Comparison of ENCODE assay signal across 27 cellular contexts in genomic region chr9:27514551-27514950, GRCh38. TPM values are rescaled to one million over a fixed set of nuclear protein-coding genes. Genes with fewer than 3 reads are reported as not detected.
DNase-seq lines count a peak whose midpoint lies in the region; ATAC-seq and TF ChIP-seq lines count a peak whose summit lies in the region.
"Had no signal": no experiment of that assay in that cellular context is flagged by ENCODE, and none has a peak within 500 bp of the region (broad histone marks: within the 10 kb centered on the region; RNA-seq: fewer than 3 reads in every experiment).

No MANE protein-coding gene starts in this region.

- BruUV-seq in A673 (replicated peaks; lab: Mats Ljungman, UMichigan), result no TSS peak

- H3K27ac Mint-ChIP-seq in activated CD8-positive, alpha-beta memory T cell treated with anti-CD3 and anti-CD28 coated beads, Interleukin-2, amount 10 ng/mL, durations not matched to agents 7 days and 5 days, result no peak overlapping the region
- H3K27ac Mint-ChIP-seq: CD14-positive monocyte had no signal

- TF ChIP-seq POLR2A in testis (IDR thresholded peaks at IDR 0.05), result no peak

- no peak for ATAC-seq in GM21381 (IDR thresholded peaks at IDR 0.05; ENCODE audit: unreplicated experiment)
- no peak for ATAC-seq in activated CD8-positive, alpha-beta memory T cell treated with anti-CD3 and anti-CD28 coated beads, Interleukin-2, amount 10 ng/mL, durations not matched to agents 7 days and 5 days

- no peak overlapping the region for H3K4me3 Mint-ChIP-seq in activated CD8-positive, alpha-beta memory T cell treated with anti-CD3 and anti-CD28 coated beads, Interleukin-2, amount 10 ng/mL, durations not matched to agents 7 days and 5 days
- H3K4me3 Mint-ChIP-seq: CD14-positive monocyte had no signal

- no peaks in the 10 kb centered on the region for H3K4me1 Mint-ChIP-seq in activated CD8-positive, alpha-beta memory T cell treated with anti-CD3 and anti-CD28 coated beads, Interleukin-2, amount 10 ng/mL, durations not matched to agents 7 days and 5 days

- H3K27me3 ChIP-seq in testis (no peaks in the 10 kb centered on the region), A673 (replicated peaks; ENCODE audit: insufficient read depth, low read depth, low read length, poor library complexity) (no peaks in the 10 kb centered on the region)
- H3K27me3 ChIP-seq: BE2C had no signal

- H3K36me3 ChIP-seq in testis (ENCODE audit: low read depth, missing control alignments) (no peaks in the 10 kb centered on the region), A673 (ENCODE audit: insufficient read depth, low read length, poor library complexity, severe bottlenecking) (no peaks in the 10 kb centered on the region)
- H3K36me3 ChIP-seq: BE2C had no signal

- whole genome bisulfite sequencing in testis, 2 donors, result 80 to 90% methylated on average over 2 of the region's 2 CpGs

- POLR2A ChIA-PET in A673 (lab: Charles Lee; ENCODE audit: low non-redundant PET), result no interaction called here

- H3K4me3 ChIP-seq in testis (no peak overlapping the region), A673 (ENCODE audit: low read depth, low read length, poor library complexity, severe bottlenecking) (no peak overlapping the region)
- H3K4me3 ChIP-seq: GM23248 had no signal

- H3K4me1 ChIP-seq in testis (peaks cover 5% of the 10 kb centered on the region), A673 (ENCODE audit: insufficient read depth, low read length, poor library complexity, severe bottlenecking) (no peaks in the 10 kb centered on the region)
- H3K4me1 ChIP-seq: BE2C had no signal

- H3K27me3 Mint-ChIP-seq in activated CD8-positive, alpha-beta memory T cell treated with anti-CD3 and anti-CD28 coated beads, Interleukin-2, amount 10 ng/mL, durations not matched to agents 7 days and 5 days, result peaks cover 4% of the 10 kb centered on the region

- H3K27ac ChIP-seq in testis, result no peak overlapping the region
- H3K27ac ChIP-seq in A673 (ENCODE audit: low read depth, low read length, poor library complexity, severe bottlenecking), result no peak overlapping the region
- H3K27ac ChIP-seq: GM23248 had no signal

- H3K9me3 Mint-ChIP-seq in activated CD8-positive, alpha-beta memory T cell treated with anti-CD3 and anti-CD28 coated beads, Interleukin-2, amount 10 ng/mL, durations not matched to agents 7 days and 5 days (ENCODE audit: low read depth), result no peaks in the 10 kb centered on the region
- H3K9me3 Mint-ChIP-seq: CD14-positive monocyte had no signal

- intact Hi-C loops in testis (cut with DNase I; ENCODE audit: low total_unique reads) (no loop called here), A673 (cut with micrococcal nuclease; ENCODE audit: unreplicated experiment) (no loop called here)

- DNase-seq in UCSD-AML1 (lab: John Stamatoyannopoulos, UW; ENCODE audit: unreplicated experiment) (peak; percentile 5), cerebellar cortex (ENCODE audit: low spot score) (peak; percentile 15), mucosa of gallbladder (ENCODE audit: low spot score) (peak; percentile 24), testis (peak; percentile 31), NCI-H345 treated with DMSO at 0.1 percent for 48 hours (lab: John Stamatoyannopoulos, UW; ENCODE audit: unreplicated experiment) (no peak), A673 (ENCODE audit: low spot score) (no peak)
- DNase-seq in activated CD8-positive, alpha-beta memory T cell treated with anti-CD3 and anti-CD28 coated beads, Interleukin-2, amount 10 ng/mL, durations not matched to agents 7 days and 5 days, result no peak
- DNase-seq: BE2C, Calu3, DMS79 treated with DMSO at 0.1 percent for 48 hours, GF-D8, GM23248, H7, KBM-7, MV-4-11, NCI-H1105, NCI-H1436 treated with DMSO at 0.1 percent for 48 hours, NCI-H187 treated with DMSO at 0.1 percent for 48 hours, NCI-H2107, NCI-H524 treated with DMSO at 0.1 percent for 48 hours, NCI-H774, RPMI8226, SHP77 treated with DMSO at 0.1 percent for 48 hours had no signal

- H3K36me3 Mint-ChIP-seq in activated CD8-positive, alpha-beta memory T cell treated with anti-CD3 and anti-CD28 coated beads, Interleukin-2, amount 10 ng/mL, durations not matched to agents 7 days and 5 days, result no peaks in the 10 kb centered on the region

- H3K9me3 ChIP-seq in testis (no peaks in the 10 kb centered on the region), A673 (ENCODE audit: low read depth, low read length, poor library complexity, severe bottlenecking) (no peaks in the 10 kb centered on the region)
- H3K9me3 ChIP-seq: BE2C had no signal

- TF ChIP-seq CTCF in testis (IDR thresholded peaks at IDR 0.05) (no peak), A673 (conservative IDR thresholded peaks at IDR 0.05; ENCODE audit: low read depth, low read length) (no peak)

- CTCF ChIA-PET in activated CD8-positive, alpha-beta memory T cell treated with anti-CD3 and anti-CD28 coated beads, Interleukin-2, amount 10 ng/mL, durations not matched to agents 7 days and 5 days (lab: Charles Lee), result no interaction called here
- CTCF ChIA-PET in A673 (lab: Charles Lee), result no interaction called here

RNA-seq across cellular contexts. Expression of gene IFNK, which starts 9.5 kb away (rescaled TPM):
- not detected for total RNA-seq in mucosa of gallbladder
- total RNA-seq in testis, result not detected
- not detected for polyA plus RNA-seq in testis (ENCODE audit: insufficient read depth, low read depth, low replicate concordance)
- not detected for total RNA-seq in activated CD8-positive, alpha-beta memory T cell treated with anti-CD3 and anti-CD28 coated beads, Interleukin-2, amount 10 ng/mL, durations not matched to agents 7 days and 5 days
- not detected in 2 replicates for total RNA-seq in A673 (2021)
- total RNA-seq: Calu3, GM23248, H7, LHCN-M2, MCF 10A had no signal
- polyA plus RNA-seq: CD14-positive monocyte, GM23248 had no signal

RNA-seq across cellular contexts. Expression of gene MOB3B, which starts 15.1 kb away (rescaled TPM):
- 19.3 TPM for total RNA-seq in mucosa of gallbladder
- total RNA-seq in testis, result 10 to 100 TPM; 17.5 to 23.2 TPM
- polyA plus RNA-seq in testis (ENCODE audit: insufficient read depth, low read depth, low replicate concordance), result 9.1 TPM
- under 1 TPM; 0.29 to 0.70 TPM for total RNA-seq in activated CD8-positive, alpha-beta memory T cell treated with anti-CD3 and anti-CD28 coated beads, Interleukin-2, amount 10 ng/mL, durations not matched to agents 7 days and 5 days
- total RNA-seq in A673 (2021), result 0.19 and 0.31 TPM in 2 replicates
- total RNA-seq: GM23248 had no signal

RNA-seq across cellular contexts. Expression of gene C9orf72, which starts 58.7 kb away (rescaled TPM):
- 12.0 TPM for total RNA-seq in mucosa of gallbladder
- total RNA-seq in testis, result 10 to 100 TPM; 27.9 to 38.5 TPM
- 32.0 TPM for polyA plus RNA-seq in testis (ENCODE audit: insufficient read depth, low read depth, low replicate concordance)
- total RNA-seq in activated CD8-positive, alpha-beta memory T cell treated with anti-CD3 and anti-CD28 coated beads, Interleukin-2, amount 10 ng/mL, durations not matched to agents 7 days and 5 days, result 1 to 10 TPM; 3.6 to 7.0 TPM
- 5.9 TPM in 2 replicates for total RNA-seq in A673 (2021)

Comparison
In these comparisons a context has a peak if more than half of its experiments do, and no peak if none do; other contexts are left out.
1. DNase-seq: peak in UCSD-AML1 (single experiment), cerebellar cortex (single experiment), mucosa of gallbladder (single experiment) and testis (single experiment); none in activated CD8-positive, alpha-beta memory T cell treated with anti-CD3 and anti-CD28 coated beads, Interleukin-2, amount 10 ng/mL, durations not matched to agents 7 days and 5 days (single experiment), NCI-H345 treated with DMSO at 0.1 percent for 48 hours (single experiment) and A673 (single experiment).
2. RNA of gene MOB3B, which starts 15.1 kb away (total RNA-seq): 17.5 to 23.2 TPM in testis and 19.3 TPM in mucosa of gallbladder (single experiment); 0.29 to 0.70 TPM in activated CD8-positive, alpha-beta memory T cell treated with anti-CD3 and anti-CD28 coated beads, Interleukin-2, amount 10 ng/mL, durations not matched to agents 7 days and 5 days and 0.19 to 0.31 TPM in A673; every median in the first group is over 10 times any median in the second.